In the genomic region with DNA sequence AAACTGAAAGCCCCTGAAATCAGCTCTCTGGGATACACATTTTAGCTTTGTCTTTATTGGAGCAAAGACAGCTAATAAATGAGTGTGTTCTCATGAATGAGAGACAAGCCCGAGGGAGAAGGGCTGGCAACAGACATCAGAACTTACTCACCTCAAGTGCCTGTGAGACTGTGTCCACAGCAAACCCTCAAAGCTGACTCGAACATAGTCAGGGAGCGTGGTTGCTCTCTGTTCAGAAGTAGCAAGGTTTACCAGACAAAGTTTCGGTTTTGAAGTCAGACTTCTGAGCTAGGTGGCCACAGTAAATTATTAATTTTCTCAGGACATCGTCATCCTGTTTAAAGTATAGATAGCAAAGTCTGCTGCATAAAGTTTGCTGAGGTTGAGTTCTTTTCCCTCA, we compare ENCODE assay signal across 15 cellular contexts.
DNase-seq lines count a peak whose midpoint lies in the region; ATAC-seq and TF ChIP-seq lines count a peak whose summit lies in the region.
"Had no signal": no experiment of that assay in that cellular context is flagged by ENCODE, and none has a peak within 500 bp of the region (broad histone marks: within the 10 kb centered on the region; RNA-seq: fewer than 3 reads in every experiment).

No MANE protein-coding gene starts in this region.

- no peak overlapping the region for H3K27ac Mint-ChIP-seq in CD14-positive monocyte
- H3K27ac Mint-ChIP-seq: T-helper 1 cell treated with Interleukin-12 subunit alpha and Interleukin-12 subunit beta and Interleukin-4 antibody, amounts not matched to agents 30 μg/mL and 1 μg/mL, for 36 hours had no signal

- intact Hi-C loops in CD14-positive monocyte (cut with micrococcal nuclease), result no loop called here

- DNase-seq in glomerular visceral epithelial cell (ENCODE audit: extremely low spot score), result no peak
- no peak for DNase-seq in CD14-positive monocyte (ENCODE audit: low spot score)
- DNase-seq in NCI-H748 (lab: John Stamatoyannopoulos, UW; ENCODE audit: unreplicated experiment), result no peak
- DNase-seq: activated CD4-positive, alpha-beta T cell treated with anti-CD3 and anti-CD28 coated beads, Interleukin-2, amount 50 U/mL, for 1 hour; activated effector memory CD4-positive, alpha-beta T cell treated with anti-CD3 and anti-CD28 coated beads, Interleukin-2, amount 50 U/mL, for 16 hours; MV-4-11; NCI-H2227 treated with DMSO at 0.1 percent for 48 hours had no signal

- ATAC-seq in GM18502 (IDR thresholded peaks at IDR 0.05; ENCODE audit: poor library complexity, unreplicated experiment), result peak; percentile 69
- ATAC-seq in GM19395 (IDR thresholded peaks at IDR 0.05; ENCODE audit: unreplicated experiment), result peak; percentile 96
- peak; percentile 99 for ATAC-seq in HG02763 (IDR thresholded peaks at IDR 0.05; ENCODE audit: unreplicated experiment)
- ATAC-seq in HG03460 (IDR thresholded peaks at IDR 0.05; ENCODE audit: unreplicated experiment), result peak; percentile 98
- no peak for ATAC-seq in activated CD4-positive, CD25-positive, alpha-beta regulatory T cell treated with anti-CD3 and anti-CD28 coated beads, Interleukin-2, amount 50 U/mL, for 24 hours
- ATAC-seq: HCT116 had no signal

- no peaks in the 10 kb centered on the region for H3K36me3 Mint-ChIP-seq in CD14-positive monocyte
- H3K36me3 Mint-ChIP-seq: brain had no signal

- no peak for TF ChIP-seq CTCF in CD14-positive monocyte (IDR thresholded peaks at IDR 0.05)

- no peaks in the 10 kb centered on the region for H3K4me1 Mint-ChIP-seq in CD14-positive monocyte

- no peak overlapping the region for H3K4me3 Mint-ChIP-seq in CD14-positive monocyte
- H3K4me3 Mint-ChIP-seq: brain; T-helper 1 cell treated with Interleukin-12 subunit alpha and Interleukin-12 subunit beta and Interleukin-4 antibody, amounts not matched to agents 30 μg/mL and 1 μg/mL, for 36 hours had no signal

- peaks cover 0 to 2% (median 0%) of the 10 kb centered on the region in 7 donors for H3K9me3 Mint-ChIP-seq in CD14-positive monocyte
- H3K9me3 Mint-ChIP-seq: T-helper 1 cell treated with Interleukin-12 subunit alpha and Interleukin-12 subunit beta and Interleukin-4 antibody, amounts not matched to agents 30 μg/mL and 1 μg/mL, for 36 hours had no signal

- peaks cover 0 to 1% (median 0%) of the 10 kb centered on the region in 3 donors for H3K27me3 Mint-ChIP-seq in CD14-positive monocyte (ENCODE audit: low read depth in 3 of 3)

Comparison
In these comparisons a context has a peak if more than half of its experiments do, and no peak if none do; other contexts are left out.
1. ATAC-seq: peak in GM18502 (single experiment), GM19395 (single experiment), HG02763 (single experiment) and HG03460 (single experiment); none in activated CD4-positive, CD25-positive, alpha-beta regulatory T cell treated with anti-CD3 and anti-CD28 coated beads, Interleukin-2, amount 50 U/mL, for 24 hours (0 of 2).